Comparison of ENCODE assay signal across 15 cellular contexts in the genomic region with DNA sequence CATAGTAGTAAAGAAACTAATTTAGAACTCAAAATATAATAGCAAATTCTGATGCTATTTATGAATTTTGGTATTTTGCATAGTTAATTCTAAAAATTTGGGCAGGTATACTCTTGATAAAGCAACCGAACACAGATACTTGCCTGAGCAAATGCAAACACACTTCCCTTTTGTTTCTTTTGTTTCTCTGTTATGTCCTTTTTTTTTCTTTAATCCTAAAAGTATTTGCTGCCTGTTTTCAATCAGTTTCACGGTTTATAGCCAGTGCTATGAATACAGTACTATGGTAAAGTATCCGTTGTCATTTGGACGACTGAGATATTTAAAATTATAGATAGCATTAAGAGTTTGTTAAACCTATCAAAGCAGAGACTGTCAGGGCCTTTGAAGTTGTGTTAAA. TPM values are rescaled to one million over a fixed set of nuclear protein-coding genes. Genes with fewer than 3 reads are reported as not detected.
DNase-seq lines count a peak whose midpoint lies in the region; ATAC-seq and TF ChIP-seq lines count a peak whose summit lies in the region.
"Had no signal": no experiment of that assay in that cellular context is flagged by ENCODE, and none has a peak within 500 bp of the region (broad histone marks: within the 10 kb centered on the region; RNA-seq: fewer than 3 reads in every experiment).

No MANE protein-coding gene starts in this region.

- TF ChIP-seq CTCF in osteocyte (IDR thresholded peaks at IDR 0.05) (no peak), thyroid gland (IDR thresholded peaks at IDR 0.05) (no peak)

- no peak for TF ChIP-seq POLR2A in thyroid gland (IDR thresholded peaks at IDR 0.05)

- peaks cover 4 to 13% of the 10 kb centered on the region in 2 donors for H3K4me1 ChIP-seq in thyroid gland
- H3K4me1 ChIP-seq: lower lobe of right lung had no signal

- H3K27ac ChIP-seq in KOPT-K1 (ENCODE audit: low read depth, low read length, poor library complexity, severe bottlenecking) (peak overlapping the region; percentile 2), thyroid gland (no peak overlapping the region)
- H3K27ac ChIP-seq: lower lobe of right lung, RWPE1, thoracic aorta, WERI-Rb-1 had no signal

- peaks cover 28% of the 10 kb centered on the region for H3K36me3 ChIP-seq in KOPT-K1 (ENCODE audit: insufficient read depth, low read length)
- no peaks in the 10 kb centered on the region for H3K36me3 ChIP-seq in thyroid gland
- H3K36me3 ChIP-seq: lower lobe of right lung, thoracic aorta had no signal

- intact Hi-C loops in thyroid gland (cut with DNase I) = no loop called here

- DNase-seq in activated T-cell treated with anti-CD3 and anti-CD28 coated beads, Interleukin-2, amount 50 U/mL, for 24 hours = no peak
- DNase-seq in activated T-cell treated with anti-CD3 and anti-CD28 coated beads for 4 hours (no peak), osteocyte (ENCODE audit: extremely low spot score, unreplicated experiment) (no peak), cerebellar nuclear complex (lab: John Stamatoyannopoulos, UW) (no peak), thyroid gland (no peak), COR-L47 (lab: John Stamatoyannopoulos, UW) (no peak)
- no peak for DNase-seq in activated naive CD8-positive, alpha-beta T cell treated with anti-CD3 and anti-CD28 coated beads, Interleukin-2, amount 50 U/mL, for 24 hours
- DNase-seq: effector CD4-positive, alpha-beta T cell; lower lobe of right lung; MV-4-11; NCI-H226; WERI-Rb-1 had no signal

- H3K36me3 Mint-ChIP-seq in activated T-cell treated with anti-CD3 and anti-CD28 coated beads, Interleukin-2, amount 50 U/mL, for 24 hours (ENCODE audit: low read depth) = peaks cover 35% of the 10 kb centered on the region
- peaks cover 22% of the 10 kb centered on the region for H3K36me3 Mint-ChIP-seq in activated naive CD8-positive, alpha-beta T cell treated with anti-CD3 and anti-CD28 coated beads, Interleukin-2, amount 50 U/mL, for 24 hours (ENCODE audit: low read depth)
- H3K36me3 Mint-ChIP-seq in osteocyte (ENCODE audit: unreplicated experiment) = peaks cover 6% of the 10 kb centered on the region

- peaks cover 11% of the 10 kb centered on the region for H3K27me3 Mint-ChIP-seq in activated T-cell treated with anti-CD3 and anti-CD28 coated beads, Interleukin-2, amount 50 U/mL, for 24 hours
- no peaks in the 10 kb centered on the region for H3K27me3 Mint-ChIP-seq in activated naive CD8-positive, alpha-beta T cell treated with anti-CD3 and anti-CD28 coated beads, Interleukin-2, amount 50 U/mL, for 24 hours
- no peaks in the 10 kb centered on the region for H3K27me3 Mint-ChIP-seq in osteocyte (ENCODE audit: unreplicated experiment)

- peaks cover 23% of the 10 kb centered on the region for H3K4me1 Mint-ChIP-seq in activated T-cell treated with anti-CD3 and anti-CD28 coated beads, Interleukin-2, amount 50 U/mL, for 24 hours (ENCODE audit: low read depth)
- peaks cover 33% of the 10 kb centered on the region for H3K4me1 Mint-ChIP-seq in activated naive CD8-positive, alpha-beta T cell treated with anti-CD3 and anti-CD28 coated beads, Interleukin-2, amount 50 U/mL, for 24 hours
- peaks cover 14% of the 10 kb centered on the region for H3K4me1 Mint-ChIP-seq in osteocyte (ENCODE audit: unreplicated experiment)

- no peaks in the 10 kb centered on the region for H3K9me3 ChIP-seq in KOPT-K1 (ENCODE audit: insufficient read depth, low read length, poor library complexity, severe bottlenecking)
- H3K9me3 ChIP-seq in thyroid gland = no peaks in the 10 kb centered on the region
- H3K9me3 ChIP-seq: lower lobe of right lung, thoracic aorta had no signal

- no peaks in the 10 kb centered on the region for H3K27me3 ChIP-seq in thyroid gland

- ATAC-seq in activated naive CD8-positive, alpha-beta T cell treated with anti-CD3 and anti-CD28 coated beads, Interleukin-2, amount 50 U/mL, for 24 hours = no peak
- ATAC-seq: lower lobe of right lung had no signal

- no peak overlapping the region for H3K4me3 ChIP-seq in thyroid gland (replicated peaks in 1 of 3)
- H3K4me3 ChIP-seq: lower lobe of right lung, thoracic aorta had no signal

- H3K9me3 Mint-ChIP-seq in activated T-cell treated with anti-CD3 and anti-CD28 coated beads, Interleukin-2, amount 50 U/mL, for 24 hours = no peaks in the 10 kb centered on the region
- no peaks in the 10 kb centered on the region for H3K9me3 Mint-ChIP-seq in activated naive CD8-positive, alpha-beta T cell treated with anti-CD3 and anti-CD28 coated beads, Interleukin-2, amount 50 U/mL, for 24 hours
- no peaks in the 10 kb centered on the region for H3K9me3 Mint-ChIP-seq in osteocyte (ENCODE audit: unreplicated experiment)

- H3K27ac Mint-ChIP-seq in activated T-cell treated with anti-CD3 and anti-CD28 coated beads, Interleukin-2, amount 50 U/mL, for 24 hours = peak overlapping the region; percentile 98
- peak overlapping the region; percentile 98 for H3K27ac Mint-ChIP-seq in activated naive CD8-positive, alpha-beta T cell treated with anti-CD3 and anti-CD28 coated beads, Interleukin-2, amount 50 U/mL, for 24 hours
- peak overlapping the region; percentile 71 for H3K27ac Mint-ChIP-seq in osteocyte (ENCODE audit: unreplicated experiment)

- WGBS in thyroid gland, 2 donors = 79 to 89% methylated on average over 4 of the region's 4 CpGs

- peak overlapping the region; percentile 92 for H3K4me3 Mint-ChIP-seq in activated T-cell treated with anti-CD3 and anti-CD28 coated beads, Interleukin-2, amount 50 U/mL, for 24 hours
- H3K4me3 Mint-ChIP-seq in activated naive CD8-positive, alpha-beta T cell treated with anti-CD3 and anti-CD28 coated beads, Interleukin-2, amount 50 U/mL, for 24 hours = peak overlapping the region; percentile 96
- peak overlapping the region; percentile 89 for H3K4me3 Mint-ChIP-seq in osteocyte (ENCODE audit: unreplicated experiment)

RNA-seq across cellular contexts. Expression of gene PHF6, which starts 2.6 kb away (rescaled TPM):
- total RNA-seq in osteocyte (36.2 and 38.9 TPM in 2 replicates), thyroid gland (10 to 100 TPM; 19.6 to 31.8 (median 21.2) TPM)
